ENCODE assay signal across 2 cellular contexts in genomic region chr17:50117202-50118040, GRCh38.
TF ChIP-seq lines count a peak whose summit lies in the region.

No MANE protein-coding gene starts in this region.

TF ChIP-seq in SK-N-SH, 30 proteins besides CTCF, POLR2A, EP300 and RAD21 (continued from another document):
- TF ChIP-seq USF1 (IDR thresholded peaks at IDR 0.05; ENCODE audit: borderline replicate concordance, low read depth) (no peak), NFIC (IDR thresholded peaks at IDR 0.05; ENCODE audit: borderline replicate concordance) (no peak), POLR2AphosphoS5 (IDR thresholded peaks at IDR 0.05; ENCODE audit: low read depth, low read length) (no peak), USF2 (IDR thresholded peaks at IDR 0.05; ENCODE audit: borderline replicate concordance, low read depth, low read length) (no peak), FOXJ3 (CRISPR knock-in tag; IDR thresholded peaks at IDR 0.05) (no peak), SIN3A (IDR thresholded peaks at IDR 0.05; ENCODE audit: borderline replicate concordance, low read depth, low read length) (no peak), IRF3 (IDR thresholded peaks at IDR 0.05; ENCODE audit: low read depth, low read length) (no peak), GABPA (IDR thresholded peaks at IDR 0.05; ENCODE audit: low read depth) (no peak), JUND (IDR thresholded peaks at IDR 0.05) (no peak), TAF1 (IDR thresholded peaks at IDR 0.05; ENCODE audit: borderline replicate concordance, low read depth, low read length) (no peak), YY1 (IDR thresholded peaks at IDR 0.05; ENCODE audit: low read depth) (no peak)

TF ChIP-seq in SK-N-SH treated with all-trans-retinoic acid at 6 μM for 48 hours, 23 proteins besides CTCF, POLR2A, EP300 and RAD21 (continued from another document):
- TF ChIP-seq TSHZ2 (CRISPR knock-in tag; IDR thresholded peaks at IDR 0.05) (no peak), CSRNP3 (CRISPR knock-in tag; IDR thresholded peaks at IDR 0.05) (no peak), ZNF8 (CRISPR knock-in tag; IDR thresholded peaks at IDR 0.05) (no peak), CSDC2 (CRISPR knock-in tag; IDR thresholded peaks at IDR 0.05) (no peak), ZNF70 (CRISPR knock-in tag; IDR thresholded peaks at IDR 0.05) (no peak), PPARA (CRISPR knock-in tag; IDR thresholded peaks at IDR 0.05; ENCODE audit: borderline replicate concordance) (no peak), ZFP30 (CRISPR knock-in tag; IDR thresholded peaks at IDR 0.05) (no peak), PATZ1 (CRISPR knock-in tag; IDR thresholded peaks at IDR 0.05; ENCODE audit: borderline replicate concordance) (no peak), SNAI2 (CRISPR knock-in tag; IDR thresholded peaks at IDR 0.05) (no peak), CREB5 (CRISPR knock-in tag; IDR thresholded peaks at IDR 0.05; ENCODE audit: low read depth) (no peak), ZFP3 (CRISPR knock-in tag; IDR thresholded peaks at IDR 0.05) (no peak)
TF ChIP-seq in SK-N-SH treated with all-trans-retinoic acid at 6 μM for 48 hours: peak in this region for 0.
